In genomic region chr16:56894331-56894917, GRCh38 we compare ENCODE assay signal across 23 cellular contexts. TPM values are rescaled to one million over a fixed set of nuclear protein-coding genes. Genes with fewer than 3 reads are reported as not detected.
DNase-seq lines count a peak whose midpoint lies in the region; ATAC-seq, FAIRE-seq and TF ChIP-seq lines count a peak whose summit lies in the region.
"Had no signal": no experiment of that assay in that cellular context is flagged by ENCODE, and none has a peak within 500 bp of the region (broad histone marks: within the 10 kb centered on the region; RNA-seq: fewer than 3 reads in every experiment).

No MANE protein-coding gene starts in this region.

- H2BK15ac ChIP-seq in H1 (ENCODE audit: low read length): no peak overlapping the region

- RAD21 ChIA-PET in HCT116 (lab: Charles Lee; ENCODE audit: low non-redundant PET in 1 of 2, low total read pairs in 2 of 2, uncharacterized antibody in 2 of 2, unreplicated experiment in 2 of 2): no interaction called here

- no peak overlapping the region for H2BK12ac ChIP-seq in H1 (ENCODE audit: low read depth, low read length)

- H4K20me1 ChIP-seq in HCT116 (ENCODE audit: insufficient read depth) (no peaks in the 10 kb centered on the region), H1 (replicated peaks in 1 of 2; ENCODE audit: control insufficient read depth in 1 of 2, insufficient read depth in 2 of 2, low read length in 2 of 2) (no peaks in the 10 kb centered on the region)
- H4K20me1 ChIP-seq: BLaER1 treated with 17β-estradiol and CSF1 and Interleukin-3, amounts not matched to agents 10 nM and 100 nM had no signal

- POLR2A ChIA-PET in HCT116 (lab: Charles Lee): no interaction called here
- POLR2A ChIA-PET in H1 (lab: Charles Lee; ENCODE audit: partially characterized antibody): no interaction called here

- H2BK120ac ChIP-seq in H1 (replicated peaks; ENCODE audit: low read depth, low read length): no peak overlapping the region

- CTCF ChIA-PET in HCT116 (lab: Charles Lee) (no interaction called here), H1 (lab: Charles Lee; ENCODE audit: partially characterized antibody) (interaction anchor here (0.9 to 3.3 kb wide), 5 partner anchors 8 to 33 kb away, joined by 3 to 8 read pairs (median 5); no protein-coding TSS in a partner anchor)

- TF ChIP-seq EP300 in H1 (IDR thresholded peaks at IDR 0.05; ENCODE audit: borderline replicate concordance in 1 of 2, low read depth in 2 of 2, low read length in 2 of 2): no peak

- no peak overlapping the region for H4K8ac ChIP-seq in H1 (ENCODE audit: extremely low read depth, insufficient read depth, low read length)

- DNase-seq in ELF-1 (ENCODE audit: low read depth, low spot score) (peak; percentile 72), HCT116 (ENCODE audit: low read depth, low spot score) (no peak), H1 (ENCODE audit: low read depth in 1 of 2, low spot score in 2 of 2) (no peak), islet precursor cell (peak; percentile 61), heart right ventricle (no peak), SHP77 treated with DMSO at 0.1 percent for 48 hours (lab: John Stamatoyannopoulos, UW) (no peak), NCI-H226 (no peak)
- DNase-seq: Calu3; CD8-positive, alpha-beta T cell; DMS79 treated with DMSO at 0.1 percent for 48 hours; GOT3; HFFc6; IMR-90; KBM-7 had no signal

- ATAC-seq in HCT116 (peak; percentile 36), GM18505 (IDR thresholded peaks at IDR 0.05; ENCODE audit: unreplicated experiment) (no peak), heart right ventricle (no peak)
- ATAC-seq: CD8-positive, alpha-beta T cell; GM12878 had no signal

- H3K56ac ChIP-seq in H1 (replicated peaks; ENCODE audit: insufficient read length, low read depth, low read length): no peak overlapping the region

- no peak overlapping the region for H3K23ac ChIP-seq in H1 (ENCODE audit: insufficient read length)

- H3K27me3 ChIP-seq in HCT116 (ENCODE audit: insufficient read depth, low read length) (no peaks in the 10 kb centered on the region), H1 (replicated peaks in 1 of 4; ENCODE audit: control insufficient read depth in 3 of 4, extremely low read depth in 1 of 4, insufficient read depth in 3 of 4, low read length in 3 of 4) (no peaks in the 10 kb centered on the region), heart right ventricle (no peaks in the 10 kb centered on the region)
- H3K27me3 ChIP-seq: BLaER1 treated with 17β-estradiol and CSF1 and Interleukin-3, amounts not matched to agents 10 nM and 100 nM had no signal

- H3K9me2 ChIP-seq in HCT116 (ENCODE audit: insufficient read depth): no peaks in the 10 kb centered on the region

- no peak overlapping the region for H3K14ac ChIP-seq in H1 (ENCODE audit: insufficient read length)

- H3K9me3 ChIP-seq in HCT116 (ENCODE audit: control insufficient read depth in 1 of 2, insufficient read depth in 1 of 2, low read depth in 1 of 2, low read length in 2 of 2): no peaks in the 10 kb centered on the region
- H3K9me3 ChIP-seq in H1 (ENCODE audit: insufficient read depth in 2 of 2, low read depth in 1 of 2, low read length in 1 of 2): no peaks in the 10 kb centered on the region
- no peaks in the 10 kb centered on the region for H3K9me3 ChIP-seq in heart right ventricle
- H3K9me3 ChIP-seq: BLaER1 treated with 17β-estradiol and CSF1 and Interleukin-3, amounts not matched to agents 10 nM and 100 nM; HAP-1 had no signal

- H3K4me1 ChIP-seq in HCT116 (ENCODE audit: control insufficient read depth in 1 of 2, insufficient read depth in 2 of 2, low read length in 2 of 2) (no peaks in the 10 kb centered on the region; a peak in 1 of 4 replicates), H1 (replicated peaks in 1 of 4; ENCODE audit: control insufficient read depth in 3 of 4, insufficient read depth in 4 of 4, low read length in 3 of 4) (no peaks in the 10 kb centered on the region), heart right ventricle (no peaks in the 10 kb centered on the region)
- H3K4me1 ChIP-seq: HAP-1 had no signal

- H3K79me1 ChIP-seq in H1 (ENCODE audit: low read depth, low read length): no peaks in the 10 kb centered on the region

- no peak overlapping the region for H3K4me3 ChIP-seq in HCT116 (replicated peaks in 1 of 2; ENCODE audit: low read depth in 1 of 2, low read length in 2 of 2)
- no peak overlapping the region for H3K4me3 ChIP-seq in H1 (ENCODE audit: extremely low read depth in 1 of 4, insufficient read depth in 2 of 4, low read depth in 3 of 4, low read length in 4 of 4)
- H3K4me3 ChIP-seq in heart right ventricle: no peak overlapping the region
- H3K4me3 ChIP-seq: BLaER1 treated with 17β-estradiol and CSF1 and Interleukin-3, amounts not matched to agents 10 nM and 100 nM; GM12878; HAP-1 had no signal

- no peak overlapping the region for H2AK5ac ChIP-seq in H1 (ENCODE audit: low read depth, low read length)

- no peak overlapping the region for H3K18ac ChIP-seq in H1 (ENCODE audit: extremely low read depth, low read length)

- TF ChIP-seq RAD21 in HCT116 (IDR thresholded peaks at IDR 0.05; ENCODE audit: low read depth) (no peak), H1 (IDR thresholded peaks at IDR 0.05 in 1 of 2, conservative IDR thresholded peaks at IDR 0.05 in 1 of 2; ENCODE audit: low read depth in 2 of 2, low read length in 2 of 2) (no peak; a peak in 1 of 4 replicates)

- H3K36me3 ChIP-seq in HCT116 (ENCODE audit: control insufficient read depth in 1 of 2, insufficient read depth in 2 of 2, low read length in 2 of 2): no peaks in the 10 kb centered on the region
- no peaks in the 10 kb centered on the region for H3K36me3 ChIP-seq in H1 (ENCODE audit: control insufficient read depth in 2 of 4, insufficient read depth in 4 of 4, low read length in 3 of 4)
- H3K36me3 ChIP-seq in heart right ventricle: no peaks in the 10 kb centered on the region
- H3K36me3 ChIP-seq: BLaER1 treated with 17β-estradiol and CSF1 and Interleukin-3, amounts not matched to agents 10 nM and 100 nM; HAP-1 had no signal

- WGBS in H1 (ENCODE audit: extremely low coverage in 1 of 2, insufficient coverage in 1 of 2, insufficient read length in 1 of 2, insufficient replicate concordance in 2 of 2, low coverage in 1 of 2, low lambda C conversion rate in 2 of 2, missing lambda C conversion rate in 1 of 2), 2 experiments: 92% methylated on average over 12 of the region's 12 CpGs; no CpG with 5 or more reads in 1 of the 2 experiments
- WGBS in heart right ventricle, 2 donors: 85 to 89% methylated on average over 12 of the region's 12 CpGs

- intact Hi-C loops in HCT116 (cut with micrococcal nuclease): no loop called here
- intact Hi-C loops in heart right ventricle (cut with DNase I): no loop called here

- H4K91ac ChIP-seq in H1 (replicated peaks; ENCODE audit: insufficient read length, low read length): no peak overlapping the region

- H4K5ac ChIP-seq in H1 (ENCODE audit: insufficient read length, low read depth, low read length): no peak overlapping the region

- H3K4me2 ChIP-seq in HCT116 (ENCODE audit: low read length): no peak overlapping the region
- no peak overlapping the region for H3K4me2 ChIP-seq in H1 (ENCODE audit: insufficient read depth in 1 of 2, low read depth in 2 of 2, low read length in 2 of 2)
- H3K4me2 ChIP-seq: BLaER1 treated with 17β-estradiol and CSF1 and Interleukin-3, amounts not matched to agents 10 nM and 100 nM had no signal

- no peaks in the 10 kb centered on the region for H3K23me2 ChIP-seq in H1 (ENCODE audit: low read depth, low read length)

- no peak overlapping the region for H2BK20ac ChIP-seq in H1 (ENCODE audit: low read length)

- H3K27ac ChIP-seq in HCT116 (ENCODE audit: low read depth, low read length): no peak overlapping the region
- no peak overlapping the region for H3K27ac ChIP-seq in H1 (ENCODE audit: low read depth, low read length)
- no peak overlapping the region for H3K27ac ChIP-seq in heart right ventricle
- H3K27ac ChIP-seq: BLaER1 treated with 17β-estradiol and CSF1 and Interleukin-3, amounts not matched to agents 10 nM and 100 nM; HL-60 had no signal

- no peak overlapping the region for H2BK5ac ChIP-seq in H1 (ENCODE audit: low read depth, low read length)

- no peaks in the 10 kb centered on the region for H3K79me2 ChIP-seq in HCT116 (ENCODE audit: insufficient read depth, low read length)
- no peaks in the 10 kb centered on the region for H3K79me2 ChIP-seq in H1 (ENCODE audit: control insufficient read depth in 1 of 2, insufficient read depth in 2 of 2, low read length in 2 of 2)

- no peak overlapping the region for H3K9ac ChIP-seq in HCT116 (ENCODE audit: low read length)
- no peak overlapping the region for H3K9ac ChIP-seq in H1 (replicated peaks in 1 of 4; ENCODE audit: extremely low read depth in 1 of 4, low read depth in 3 of 4, low read length in 3 of 4)
- H3K9ac ChIP-seq: BLaER1 treated with 17β-estradiol and CSF1 and Interleukin-3, amounts not matched to agents 10 nM and 100 nM had no signal

- FAIRE-seq in H1 (lab: Jason Lieb, UNC): no peak
- FAIRE-seq: GM12878, GM19239 had no signal

- TF ChIP-seq CTCF in HCT116 (IDR thresholded peaks at IDR 0.05 in 2 of 3, conservative IDR thresholded peaks at IDR 0.05 in 1 of 3; ENCODE audit: borderline replicate concordance in 1 of 3, insufficient read depth in 1 of 3, low read depth in 2 of 3, low read length in 2 of 3) (no peak), H1 (IDR thresholded peaks at IDR 0.05; ENCODE audit: control extremely low read depth in 1 of 3, insufficient read depth in 1 of 3, low read depth in 1 of 3, low read length in 3 of 3) (no peak), heart right ventricle (IDR thresholded peaks at IDR 0.05) (no peak)

- no TSS peak for BruUV-seq in HCT116 (replicated peaks; lab: Mats Ljungman, UMichigan)

- TF ChIP-seq POLR2A in HCT116 (IDR thresholded peaks at IDR 0.05; ENCODE audit: borderline replicate concordance, extremely low read depth, insufficient read depth, insufficient read length): no peak
- TF ChIP-seq POLR2A in H1 (IDR thresholded peaks at IDR 0.05; ENCODE audit: control extremely low read depth in 1 of 2, low read depth in 2 of 2, low read length in 2 of 2): no peak
- no peak for TF ChIP-seq POLR2A in GM18505 (IDR thresholded peaks at IDR 0.05; ENCODE audit: borderline replicate concordance, extremely low read depth, insufficient read depth, insufficient read length)

- H2AFZ ChIP-seq in HCT116 (ENCODE audit: low read depth, low read length, poor library complexity, severe bottlenecking): no peak overlapping the region
- peak overlapping the region; percentile 75; the same call in 1 of the 2 replicates for H2AFZ ChIP-seq in H1 (ENCODE audit: low read length)

- no peak overlapping the region for H3K4ac ChIP-seq in H1 (replicated peaks; ENCODE audit: insufficient read length, low read depth, low read length)

RNA-seq across cellular contexts. Expression of gene SLC12A3, which starts 29.4 kb away (rescaled TPM):
- total RNA-seq in HCT116 (2021; ENCODE audit: unreplicated experiment) (not detected), heart right ventricle (not detected)
- polyA plus RNA-seq in HCT116 (2012): 0.03 TPM in 1 of 2 replicates, not detected in the other
- total RNA-seq in H1 (2021; fragmentation: NEBNext Ultra II Directional; extraction: Animal tissue kit (Norgen Biotek cat#: 25700)): not detected in 2 replicates
- polyA plus RNA-seq in H1 (2011; rRNA removed) (0.03 TPM in 1 of 2 replicates, not detected in the other), heart right ventricle (not detected)
- polyA plus RNA-seq in H1 (2011; cell fraction: cytosol; rRNA removed): 0.04 TPM
- polyA plus RNA-seq in H1 (2011; cell fraction: nucleus; rRNA removed): 0.04 TPM
- not detected in 4 replicates for polyA plus RNA-seq in H1 (2012, experiment 1 of 2)
- not detected for polyA plus RNA-seq in H1 (2012, experiment 2 of 2)
- polyA plus RNA-seq in H1 (2013, experiment 1 of 2): 0.02 TPM
- 0.02 TPM for polyA plus RNA-seq in H1 (2013, experiment 2 of 2)
- 0.06 and 0.07 TPM in 2 replicates for polyA minus RNA-seq in H1 (2011; rRNA and poly(A)+ RNA removed)
- 1.1 TPM for polyA minus RNA-seq in H1 (2011; cell fraction: cytosol; rRNA and poly(A)+ RNA removed)
- 0.40 TPM for polyA minus RNA-seq in H1 (2011; cell fraction: nucleus; rRNA and poly(A)+ RNA removed)
- total RNA-seq: A172; Calu3; CD8-positive, alpha-beta T cell; G401; HFFc6; HT1080; IMR-90 had no signal
- polyA plus RNA-seq: IMR-90 had no signal

RNA-seq across cellular contexts. Expression of gene HERPUD1, which starts 37.5 kb away (rescaled TPM):
- total RNA-seq in HCT116 (2021; ENCODE audit: unreplicated experiment): 113 TPM
- polyA plus RNA-seq in HCT116 (2012): 120 and 132 TPM in 2 replicates
- total RNA-seq in H1 (2021; fragmentation: NEBNext Ultra II Directional; extraction: Animal tissue kit (Norgen Biotek cat#: 25700)): 34.7 and 35.6 TPM in 2 replicates
- polyA plus RNA-seq in H1 (2011; rRNA removed): 17.5 and 23.3 TPM in 2 replicates
- 19.8 TPM for polyA plus RNA-seq in H1 (2011; cell fraction: cytosol; rRNA removed)
- polyA plus RNA-seq in H1 (2011; cell fraction: nucleus; rRNA removed): 30.6 TPM
- polyA plus RNA-seq in H1 (2012, experiment 1 of 2): 20.0 to 28.0 TPM (median 25.9 TPM) in 4 replicates
- 11.5 TPM for polyA plus RNA-seq in H1 (2012, experiment 2 of 2)
- polyA plus RNA-seq in H1 (2013, experiment 1 of 2): 17.6 TPM
- 17.8 TPM for polyA plus RNA-seq in H1 (2013, experiment 2 of 2)
- polyA minus RNA-seq in H1 (2011; rRNA and poly(A)+ RNA removed): 35.3 and 36.1 TPM in 2 replicates
- polyA minus RNA-seq in H1 (2011; cell fraction: cytosol; rRNA and poly(A)+ RNA removed): 47.9 TPM
- 32.3 TPM for polyA minus RNA-seq in H1 (2011; cell fraction: nucleus; rRNA and poly(A)+ RNA removed)
- 100 to 1,000 TPM; 107 to 175 (median 128) TPM for total RNA-seq in heart right ventricle
- 100 to 1,000 TPM in 1 of 2 donors, 10 to 100 TPM in 1; 29.6 to 151 TPM for polyA plus RNA-seq in heart right ventricle

Comparison
In these comparisons a context has a peak if more than half of its experiments do, and no peak if none do; other contexts are left out.
1. DNase-seq: peak in ELF-1 (single experiment) and islet precursor cell (single experiment); none in HCT116 (single experiment), H1 (0 of 2), heart right ventricle (0 of 2), SHP77 treated with DMSO at 0.1 percent for 48 hours (single experiment) and NCI-H226 (single experiment).